Comparison of ENCODE assay signal across 14 cellular contexts in the genomic region with DNA sequence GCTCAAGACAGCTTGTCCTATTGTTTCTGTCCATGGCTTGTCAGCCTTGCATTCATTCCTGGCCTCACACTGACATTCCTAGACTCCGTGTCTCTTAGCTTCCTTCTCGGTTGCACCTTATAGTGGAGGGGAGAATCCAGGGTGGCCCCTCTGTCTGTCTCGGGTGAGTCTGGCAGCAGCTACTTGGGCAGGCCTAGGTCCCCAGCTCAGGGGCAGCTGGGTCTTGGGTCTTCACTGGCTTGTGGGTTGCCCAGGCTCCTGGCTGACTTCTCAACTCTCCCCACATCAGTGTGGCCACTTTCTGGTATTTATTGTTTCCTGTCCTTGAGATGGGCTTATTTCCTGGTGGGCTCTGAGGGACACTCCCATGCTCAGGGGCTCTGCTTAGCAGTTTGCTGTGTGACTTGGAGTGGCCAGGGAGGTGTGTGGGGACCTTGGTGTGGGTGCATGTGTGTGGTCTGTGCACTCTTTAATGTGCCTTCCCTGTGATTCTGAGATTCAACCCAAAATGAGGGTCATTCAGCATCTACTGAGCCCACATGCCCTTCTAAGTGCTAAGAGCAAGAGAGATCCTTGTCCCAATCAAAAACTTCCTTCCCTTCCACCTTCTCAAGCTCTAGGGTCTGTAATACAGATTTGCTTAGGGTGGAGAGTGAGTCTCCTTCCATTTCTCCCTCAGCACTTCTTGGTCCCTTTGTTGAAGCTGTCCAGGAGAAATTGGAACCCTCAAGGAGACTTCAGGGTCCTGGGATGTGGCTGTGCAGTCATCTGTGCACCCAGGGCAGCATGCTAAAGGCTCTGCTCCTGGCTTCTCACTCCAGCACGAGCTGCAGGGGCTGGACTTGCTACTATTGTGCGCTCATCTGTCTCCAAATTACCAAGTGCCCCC. TPM values are rescaled to one million over a fixed set of nuclear protein-coding genes. Genes with fewer than 3 reads are reported as not detected.
A peak's percentile ranks its signal among the peaks of the same experiment; 100 is the strongest.
DNase-seq lines count a peak whose midpoint lies in the region; ATAC-seq, FAIRE-seq and TF ChIP-seq lines count a peak whose summit lies in the region.
"Had no signal": no experiment of that assay in that cellular context is flagged by ENCODE, and none has a peak within 500 bp of the region (broad histone marks: within the 10 kb centered on the region; RNA-seq: fewer than 3 reads in every experiment).

No MANE protein-coding gene starts in this region.

- H3K36me3 ChIP-seq in PC-9 (ENCODE audit: low read depth) (peaks cover 45% of the 10 kb centered on the region), GM12878 (ENCODE audit: control insufficient read depth in 2 of 2, insufficient read depth in 2 of 2, low read length in 1 of 2) (no peaks in the 10 kb centered on the region), osteoblast (ENCODE audit: insufficient read depth, low read length) (peaks cover 33% of the 10 kb centered on the region), ovary (no peaks in the 10 kb centered on the region)

- no peak for DNase-seq in activated T-cell treated with anti-CD3 and anti-CD28 coated beads, Interleukin-2, amount 50 U/mL, for 72 hours
- DNase-seq in activated T-cell treated with anti-CD3 and anti-CD28 coated beads, Interleukin-2, amount 50 U/mL, for 1 hour: no peak
- DNase-seq in PC-9 (no peak), GM12878 (ENCODE audit: low read depth, low spot score) (no peak), osteoblast (ENCODE audit: insufficient read length, low spot score, missing footprints) (peak; percentile 57), ovary (no peak), NCI-H748 treated with DMSO at 0.1 percent for 48 hours (lab: John Stamatoyannopoulos, UW) (no peak)

- CTCF ChIA-PET in PC-9 (lab: Charles Lee) (interaction anchor here (0.9 to 1.7 kb wide), 4 partner anchors 46 to 164 kb away, joined by 3 to 17 read pairs (median 8); no protein-coding TSS in a partner anchor), GM12878 (lab: Yijun Ruan, JAX) (interaction anchor here (0.8 to 11.4 kb wide), 25 partner anchors 11 to 175 kb away, joined by 3 to 210 read pairs (median 5); a partner anchor contains a TSS)

- no peaks in the 10 kb centered on the region for H3K27me3 Mint-ChIP-seq in activated T-cell treated with anti-CD3 and anti-CD28 coated beads, Interleukin-2, amount 50 U/mL, for 72 hours (ENCODE audit: low read depth)

- H3K27ac Mint-ChIP-seq in activated T-cell treated with anti-CD3 and anti-CD28 coated beads, Interleukin-2, amount 50 U/mL, for 72 hours: peak overlapping the region; percentile 20
- H3K27ac Mint-ChIP-seq: GM23338 had no signal

- H3K4me3 Mint-ChIP-seq in activated T-cell treated with anti-CD3 and anti-CD28 coated beads, Interleukin-2, amount 50 U/mL, for 72 hours: no peak overlapping the region
- H3K4me3 Mint-ChIP-seq: GM23338 had no signal

- peaks cover 35% of the 10 kb centered on the region for H3K4me1 ChIP-seq in PC-9 (replicated peaks; ENCODE audit: insufficient read depth)
- H3K4me1 ChIP-seq in GM12878 (ENCODE audit: control insufficient read depth, insufficient read depth, low read length): no peaks in the 10 kb centered on the region
- peaks cover 11% of the 10 kb centered on the region for H3K4me1 ChIP-seq in osteoblast (ENCODE audit: insufficient read depth, low read length)
- no peaks in the 10 kb centered on the region for H3K4me1 ChIP-seq in ovary (ENCODE audit: insufficient read depth)
- H3K4me1 ChIP-seq: gastrocnemius medialis, sigmoid colon had no signal

- no peak overlapping the region for H3K9ac ChIP-seq in GM12878 (ENCODE audit: control insufficient read depth, insufficient read depth, low read length)
- H3K9ac ChIP-seq: parathyroid adenoma had no signal

- H2AFZ ChIP-seq in PC-9 (no peak overlapping the region), GM12878 (ENCODE audit: control insufficient read depth, low read depth, low read length) (no peak overlapping the region), osteoblast (ENCODE audit: low read length) (no peak overlapping the region)
- H2AFZ ChIP-seq: GM23338 had no signal

- TF ChIP-seq RAD21 in GM12878 (IDR thresholded peaks at IDR 0.05; ENCODE audit: insufficient read depth, low read depth, low read length): no peak

- SMC1A ChIA-PET in GM12878 (lab: Charles Lee; ENCODE audit: uncharacterized antibody, unreplicated experiment): interaction anchor here (0.7 to 3.8 kb wide), 14 partner anchors 10 to 171 kb away, joined by 3 to 41 read pairs (median 5); no protein-coding TSS in a partner anchor

- H3K9me2 ChIP-seq in PC-9 (ENCODE audit: insufficient read depth): no peaks in the 10 kb centered on the region

- H3K4me3 ChIP-seq in PC-9 (no peak overlapping the region), GM12878 (no peak overlapping the region), osteoblast (ENCODE audit: insufficient read depth, low read length) (no peak overlapping the region), ovary (no peak overlapping the region)
- H3K4me3 ChIP-seq: gastrocnemius medialis, GM23338, left lung, sigmoid colon had no signal

- RAD21 ChIA-PET in GM12878 (lab: Charles Lee; ENCODE audit: unreplicated experiment): interaction anchor here (1.0 to 7.0 kb wide), 12 partner anchors 19 to 170 kb away, joined by 3 to 79 read pairs (median 4); a partner anchor contains a TSS

- in situ Hi-C loops in GM12878 (cut with MboI): loop anchor here (5.0 kb wide), 1 partner anchor 117 kb away; no protein-coding TSS in a partner anchor

- no peaks in the 10 kb centered on the region for H3K9me3 ChIP-seq in PC-9 (ENCODE audit: insufficient read depth, low read depth)
- no peaks in the 10 kb centered on the region for H3K9me3 ChIP-seq in GM12878 (replicated peaks; ENCODE audit: control insufficient read depth, insufficient read depth, low read length)
- no peaks in the 10 kb centered on the region for H3K9me3 ChIP-seq in osteoblast (ENCODE audit: low read depth, low read length)
- H3K9me3 ChIP-seq in ovary: no peaks in the 10 kb centered on the region
- H3K9me3 ChIP-seq: gastrocnemius medialis, left lung, sigmoid colon had no signal

- peaks cover 5 to 15% of the 10 kb centered on the region in 2 donors for H3K36me3 Mint-ChIP-seq in activated T-cell treated with anti-CD3 and anti-CD28 coated beads, Interleukin-2, amount 50 U/mL, for 72 hours (ENCODE audit: insufficient read depth in 2 of 2)

- TF ChIP-seq CTCF in PC-9 (conservative IDR thresholded peaks at IDR 0.05) (no peak), GM12878 (IDR thresholded peaks at IDR 0.05 in 2 of 3, conservative IDR thresholded peaks at IDR 0.05 in 1 of 3; ENCODE audit: control insufficient read depth in 2 of 3, extremely low read depth in 1 of 3, insufficient read depth in 1 of 3, low read depth in 3 of 3, low read length in 3 of 3) (no peak), osteoblast (IDR thresholded peaks at IDR 0.05; ENCODE audit: extremely low read depth, low read depth, low read length) (no peak), ovary (IDR thresholded peaks at IDR 0.05) (no peak)

- peak overlapping the region; percentile 1 for H3K27ac ChIP-seq in PC-9
- no peak overlapping the region for H3K27ac ChIP-seq in GM12878 (ENCODE audit: control insufficient read depth, insufficient read depth)
- no peak overlapping the region for H3K27ac ChIP-seq in osteoblast (ENCODE audit: low read depth, low read length)
- H3K27ac ChIP-seq in ovary: no peak overlapping the region
- H3K27ac ChIP-seq: gastrocnemius medialis, parathyroid adenoma, sigmoid colon had no signal

- no peaks in the 10 kb centered on the region for H3K9me3 Mint-ChIP-seq in activated T-cell treated with anti-CD3 and anti-CD28 coated beads, Interleukin-2, amount 50 U/mL, for 72 hours
- H3K9me3 Mint-ChIP-seq: GM23338 had no signal

- H4K20me1 ChIP-seq in PC-9 (ENCODE audit: insufficient read depth) (peaks cover 5% of the 10 kb centered on the region; the same call in 1 of the 2 replicates), GM12878 (ENCODE audit: control insufficient read depth, insufficient read depth) (no peaks in the 10 kb centered on the region), osteoblast (ENCODE audit: insufficient read depth, low read length) (no peaks in the 10 kb centered on the region)

- TF ChIP-seq POLR2A in GM12878 (IDR thresholded peaks at IDR 0.05; ENCODE audit: low read depth, low read length) (no peak), ovary (IDR thresholded peaks at IDR 0.05) (no peak)

- no peak for FAIRE-seq in GM12878 (lab: Jason Lieb, UNC)
- FAIRE-seq: endometrium had no signal

- intact Hi-C loops in PC-9 (cut with micrococcal nuclease; ENCODE audit: unreplicated experiment) (no loop called here), GM12878 (cut with micrococcal nuclease; ENCODE audit: unreplicated experiment) (no loop called here), ovary (cut with DNase I) (loop anchor here in 1 of 4 donors (5.0 kb wide), 1 partner anchor 117 kb away; no protein-coding TSS in a partner anchor)

- 86% methylated on average over 5 of the region's 5 CpGs for WGBS in GM12878 (ENCODE audit: insufficient coverage, insufficient replicate concordance, low lambda C conversion rate, missing lambda C conversion rate)
- WGBS in ovary, 3 donors: 94 to 96% (median 95%) methylated on average over 5 of the region's 5 CpGs

- TF ChIP-seq EP300 in GM12878 (IDR thresholded peaks at IDR 0.05; ENCODE audit: borderline replicate concordance in 1 of 2, control insufficient read depth in 1 of 2, low read depth in 2 of 2, low read length in 2 of 2) (no peak), ovary (IDR thresholded peaks at IDR 0.05) (no peak)

- no peaks in the 10 kb centered on the region for H3K79me2 ChIP-seq in PC-9 (ENCODE audit: low read depth)
- H3K79me2 ChIP-seq in GM12878 (ENCODE audit: control insufficient read depth, insufficient read depth, low read length): no peaks in the 10 kb centered on the region
- no peaks in the 10 kb centered on the region for H3K79me2 ChIP-seq in osteoblast (ENCODE audit: insufficient read depth, low read length)
- H3K79me2 ChIP-seq: parathyroid adenoma had no signal

- H3F3A ChIP-seq in PC-9 (ENCODE audit: insufficient read depth, low read depth): peaks cover 68% of the 10 kb centered on the region

- no TSS peak for BruUV-seq in PC-9 (replicated peaks; lab: Mats Ljungman, UMichigan)
- BruUV-seq in GM12878 (replicated peaks; lab: Mats Ljungman, UMichigan): no TSS peak

- H3K4me2 ChIP-seq in PC-9: no peak overlapping the region
- no peak overlapping the region for H3K4me2 ChIP-seq in GM12878 (ENCODE audit: control insufficient read depth, insufficient read depth)
- H3K4me2 ChIP-seq in osteoblast (ENCODE audit: insufficient read depth, low read length): no peak overlapping the region
- H3K4me2 ChIP-seq: GM23338 had no signal

- no peaks in the 10 kb centered on the region for H3K27me3 ChIP-seq in PC-9 (ENCODE audit: insufficient read depth, low read depth)
- H3K27me3 ChIP-seq in GM12878 (replicated peaks in 1 of 2; ENCODE audit: control insufficient read depth in 2 of 2, insufficient read depth in 2 of 2, low read length in 1 of 2): no peaks in the 10 kb centered on the region
- H3K27me3 ChIP-seq in osteoblast (ENCODE audit: insufficient read depth, low read length): no peaks in the 10 kb centered on the region
- no peaks in the 10 kb centered on the region for H3K27me3 ChIP-seq in ovary
- H3K27me3 ChIP-seq: gastrocnemius medialis, left lung, sigmoid colon had no signal

- H3K4me1 Mint-ChIP-seq in activated T-cell treated with anti-CD3 and anti-CD28 coated beads, Interleukin-2, amount 50 U/mL, for 72 hours (ENCODE audit: low read depth): peaks cover 11% of the 10 kb centered on the region

- POLR2A ChIA-PET in PC-9 (lab: Charles Lee; ENCODE audit: unreplicated experiment): interaction anchor here (0.6 kb wide), 1 partner anchor 26 kb away, joined by 3 read pairs; no protein-coding TSS in a partner anchor
- POLR2A ChIA-PET in GM12878 (lab: Charles Lee): interaction anchor here (1.5 kb wide), 1 partner anchor 23 kb away, joined by 4 read pairs; no protein-coding TSS in a partner anchor

- peak; percentile 4 to 10 for ATAC-seq in activated T-cell treated with anti-CD3 and anti-CD28 coated beads, Interleukin-2, amount 50 U/mL, for 72 hours (replicated peaks in 1 of 2)
- peak; percentile 10; the same call in 2 of the 3 replicates for ATAC-seq in GM12878
- no peak for ATAC-seq in GM19395 (IDR thresholded peaks at IDR 0.05; ENCODE audit: unreplicated experiment)

RNA-seq across cellular contexts. Expression of a gene that starts 20.1 kb away (rescaled TPM):
- 100 to 1,000 TPM in 1 of 2 donors, 10 to 100 TPM in 1; 92.2 to 122 TPM for total RNA-seq in activated T-cell treated with anti-CD3 and anti-CD28 coated beads, Interleukin-2, amount 50 U/mL, for 72 hours
- total RNA-seq in PC-9 (2021) (119 and 185 TPM in 2 replicates), GM12878 (2014; rRNA removed) (4.7 and 5.1 TPM in 2 replicates), GM12878 (2014; rRNA removed; fragmentation: Illumina TruSeq; extraction: Trizol) (2.5 and 2.9 TPM in 2 replicates), GM12878 (2021) (6.2 and 6.3 TPM in 2 replicates), osteoblast (30.4 and 35.5 TPM in 2 replicates), ovary (10 to 100 TPM in 2 of 7 donors, 1 to 10 TPM in 5; 5.4 to 13.5 (median 7.1) TPM)
- total RNA-seq in GM12878 (2013; cell fraction: nucleolus; rRNA removed): 10.6 and 10.8 TPM in 2 replicates
- polyA plus RNA-seq in GM12878 (2011; ENCODE audit: low read depth): 5.1 TPM
- polyA plus RNA-seq in GM12878 (2011; rRNA removed) (3.4 and 4.6 TPM in 2 replicates), GM12878 (2014; fragmentation: Illumina TruSeq; extraction: Trizol) (2.6 and 3.5 TPM in 2 replicates), GM12878 (2014; fragmentation: Nextera tagmentation; extraction: Ambion mirVana) (1 to 10 TPM in 1 of 2 experiments, under 1 TPM in 1; 0.93 to 3.8 TPM), GM12878 (2014; rRNA removed) (7.9 and 9.4 TPM in 2 replicates), GM12878 (2016; fragmentation: Nextera tagmentation; extraction: Ambion mirVana) (1 to 10 TPM; 3.1 to 3.9 TPM), ovary (1 to 10 TPM; 5.9 to 8.0 TPM)
- 4.9 and 5.9 TPM in 2 replicates for polyA plus RNA-seq in GM12878 (2011; cell fraction: cytosol; rRNA removed)
- 10.2 and 12.9 TPM in 2 replicates for polyA plus RNA-seq in GM12878 (2011; cell fraction: nucleus; rRNA removed)
- 7.9 and 8.5 TPM in 2 replicates for polyA plus RNA-seq in GM12878 (2012)
- 2.6 and 4.6 TPM in 2 replicates for polyA minus RNA-seq in GM12878 (2011; rRNA and poly(A)+ RNA removed)
- polyA minus RNA-seq in GM12878 (2011; cell fraction: cytosol; rRNA and poly(A)+ RNA removed): 3.7 and 4.4 TPM in 2 replicates
- polyA minus RNA-seq in GM12878 (2011; cell fraction: nucleus; rRNA and poly(A)+ RNA removed): 3.5 and 4.6 TPM in 2 replicates
